Comparison of ENCODE assay signal across 2 cellular contexts in the genomic region with DNA sequence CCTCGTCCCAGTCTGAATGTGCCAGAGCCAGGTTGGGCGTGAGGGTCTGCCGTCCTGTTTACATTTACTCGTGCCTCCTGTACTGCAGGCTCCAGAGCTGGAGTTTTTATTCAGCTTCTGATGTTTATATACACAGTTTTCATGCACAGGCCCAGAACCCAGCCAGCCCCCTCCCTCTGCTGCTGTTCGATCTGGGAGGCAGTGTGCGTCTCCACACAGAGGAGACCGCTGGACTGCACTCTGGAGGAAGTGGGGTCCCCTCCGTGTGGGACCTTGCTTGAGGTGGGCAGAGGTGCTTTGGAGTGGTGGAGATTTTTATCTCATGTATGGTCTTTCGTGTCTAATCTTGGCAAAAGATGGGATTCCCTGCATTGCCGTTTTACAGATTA.
TF ChIP-seq lines count a peak whose summit lies in the region.

No MANE protein-coding gene starts in this region.

TF ChIP-seq in WTC11, 78 proteins besides CTCF, POLR2A, EP300 and RAD21 (continued from another document and continues in another):
- TF ChIP-seq, protein P1, sequence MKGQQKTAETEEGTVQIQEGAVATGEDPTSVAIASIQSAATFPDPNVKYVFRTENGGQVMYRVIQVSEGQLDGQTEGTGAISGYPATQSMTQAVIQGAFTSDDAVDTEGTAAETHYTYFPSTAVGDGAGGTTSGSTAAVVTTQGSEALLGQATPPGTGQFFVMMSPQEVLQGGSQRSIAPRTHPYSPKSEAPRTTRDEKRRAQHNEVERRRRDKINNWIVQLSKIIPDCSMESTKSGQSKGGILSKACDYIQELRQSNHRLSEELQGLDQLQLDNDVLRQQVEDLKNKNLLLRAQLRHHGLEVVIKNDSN (CRISPR knock-in tag; IDR thresholded peaks at IDR 0.05), result no peak
- TF ChIP-seq ELF4 (CRISPR knock-in tag; IDR thresholded peaks at IDR 0.05; ENCODE audit: low read depth) (no peak), NFYB (CRISPR knock-in tag; conservative IDR thresholded peaks at IDR 0.05; ENCODE audit: low read depth) (no peak), TCF7 (CRISPR knock-in tag; IDR thresholded peaks at IDR 0.05; ENCODE audit: low read depth) (no peak)
- TF ChIP-seq, protein P2, sequence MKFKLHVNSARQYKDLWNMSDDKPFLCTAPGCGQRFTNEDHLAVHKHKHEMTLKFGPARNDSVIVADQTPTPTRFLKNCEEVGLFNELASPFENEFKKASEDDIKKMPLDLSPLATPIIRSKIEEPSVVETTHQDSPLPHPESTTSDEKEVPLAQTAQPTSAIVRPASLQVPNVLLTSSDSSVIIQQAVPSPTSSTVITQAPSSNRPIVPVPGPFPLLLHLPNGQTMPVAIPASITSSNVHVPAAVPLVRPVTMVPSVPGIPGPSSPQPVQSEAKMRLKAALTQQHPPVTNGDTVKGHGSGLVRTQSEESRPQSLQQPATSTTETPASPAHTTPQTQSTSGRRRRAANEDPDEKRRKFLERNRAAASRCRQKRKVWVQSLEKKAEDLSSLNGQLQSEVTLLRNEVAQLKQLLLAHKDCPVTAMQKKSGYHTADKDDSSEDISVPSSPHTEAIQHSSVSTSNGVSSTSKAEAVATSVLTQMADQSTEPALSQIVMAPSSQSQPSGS (CRISPR knock-in tag; IDR thresholded peaks at IDR 0.05; ENCODE audit: borderline replicate concordance, low read depth), result no peak
- TF ChIP-seq, protein P3, sequence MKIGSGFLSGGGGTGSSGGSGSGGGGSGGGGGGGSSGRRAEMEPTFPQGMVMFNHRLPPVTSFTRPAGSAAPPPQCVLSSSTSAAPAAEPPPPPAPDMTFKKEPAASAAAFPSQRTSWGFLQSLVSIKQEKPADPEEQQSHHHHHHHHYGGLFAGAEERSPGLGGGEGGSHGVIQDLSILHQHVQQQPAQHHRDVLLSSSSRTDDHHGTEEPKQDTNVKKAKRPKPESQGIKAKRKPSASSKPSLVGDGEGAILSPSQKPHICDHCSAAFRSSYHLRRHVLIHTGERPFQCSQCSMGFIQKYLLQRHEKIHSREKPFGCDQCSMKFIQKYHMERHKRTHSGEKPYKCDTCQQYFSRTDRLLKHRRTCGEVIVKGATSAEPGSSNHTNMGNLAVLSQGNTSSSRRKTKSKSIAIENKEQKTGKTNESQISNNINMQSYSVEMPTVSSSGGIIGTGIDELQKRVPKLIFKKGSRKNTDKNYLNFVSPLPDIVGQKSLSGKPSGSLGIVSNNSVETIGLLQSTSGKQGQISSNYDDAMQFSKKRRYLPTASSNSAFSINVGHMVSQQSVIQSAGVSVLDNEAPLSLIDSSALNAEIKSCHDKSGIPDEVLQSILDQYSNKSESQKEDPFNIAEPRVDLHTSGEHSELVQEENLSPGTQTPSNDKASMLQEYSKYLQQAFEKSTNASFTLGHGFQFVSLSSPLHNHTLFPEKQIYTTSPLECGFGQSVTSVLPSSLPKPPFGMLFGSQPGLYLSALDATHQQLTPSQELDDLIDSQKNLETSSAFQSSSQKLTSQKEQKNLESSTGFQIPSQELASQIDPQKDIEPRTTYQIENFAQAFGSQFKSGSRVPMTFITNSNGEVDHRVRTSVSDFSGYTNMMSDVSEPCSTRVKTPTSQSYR (CRISPR knock-in tag; IDR thresholded peaks at IDR 0.05), result no peak
- TF ChIP-seq, protein P4, sequence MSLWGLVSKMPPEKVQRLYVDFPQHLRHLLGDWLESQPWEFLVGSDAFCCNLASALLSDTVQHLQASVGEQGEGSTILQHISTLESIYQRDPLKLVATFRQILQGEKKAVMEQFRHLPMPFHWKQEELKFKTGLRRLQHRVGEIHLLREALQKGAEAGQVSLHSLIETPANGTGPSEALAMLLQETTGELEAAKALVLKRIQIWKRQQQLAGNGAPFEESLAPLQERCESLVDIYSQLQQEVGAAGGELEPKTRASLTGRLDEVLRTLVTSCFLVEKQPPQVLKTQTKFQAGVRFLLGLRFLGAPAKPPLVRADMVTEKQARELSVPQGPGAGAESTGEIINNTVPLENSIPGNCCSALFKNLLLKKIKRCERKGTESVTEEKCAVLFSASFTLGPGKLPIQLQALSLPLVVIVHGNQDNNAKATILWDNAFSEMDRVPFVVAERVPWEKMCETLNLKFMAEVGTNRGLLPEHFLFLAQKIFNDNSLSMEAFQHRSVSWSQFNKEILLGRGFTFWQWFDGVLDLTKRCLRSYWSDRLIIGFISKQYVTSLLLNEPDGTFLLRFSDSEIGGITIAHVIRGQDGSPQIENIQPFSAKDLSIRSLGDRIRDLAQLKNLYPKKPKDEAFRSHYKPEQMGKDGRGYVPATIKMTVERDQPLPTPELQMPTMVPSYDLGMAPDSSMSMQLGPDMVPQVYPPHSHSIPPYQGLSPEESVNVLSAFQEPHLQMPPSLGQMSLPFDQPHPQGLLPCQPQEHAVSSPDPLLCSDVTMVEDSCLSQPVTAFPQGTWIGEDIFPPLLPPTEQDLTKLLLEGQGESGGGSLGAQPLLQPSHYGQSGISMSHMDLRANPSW (CRISPR knock-in tag; conservative IDR thresholded peaks at IDR 0.05; ENCODE audit: low read depth), result no peak
- TF ChIP-seq, protein P5, sequence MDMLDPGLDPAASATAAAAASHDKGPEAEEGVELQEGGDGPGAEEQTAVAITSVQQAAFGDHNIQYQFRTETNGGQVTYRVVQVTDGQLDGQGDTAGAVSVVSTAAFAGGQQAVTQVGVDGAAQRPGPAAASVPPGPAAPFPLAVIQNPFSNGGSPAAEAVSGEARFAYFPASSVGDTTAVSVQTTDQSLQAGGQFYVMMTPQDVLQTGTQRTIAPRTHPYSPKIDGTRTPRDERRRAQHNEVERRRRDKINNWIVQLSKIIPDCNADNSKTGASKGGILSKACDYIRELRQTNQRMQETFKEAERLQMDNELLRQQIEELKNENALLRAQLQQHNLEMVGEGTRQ (CRISPR knock-in tag; IDR thresholded peaks at IDR 0.05), result no peak

TF ChIP-seq in HEK293T, 16 proteins besides CTCF, POLR2A, EP300 and RAD21 (continued from another document):
- TF ChIP-seq BHLHE40 (IDR thresholded peaks at IDR 0.05; ENCODE audit: borderline replicate concordance) (no peak), FOXA1 (IDR thresholded peaks at IDR 0.05) (no peak), NFRKB (IDR thresholded peaks at IDR 0.05) (no peak), ARNT (IDR thresholded peaks at IDR 0.05) (no peak)
- TF ChIP-seq, protein P6, sequence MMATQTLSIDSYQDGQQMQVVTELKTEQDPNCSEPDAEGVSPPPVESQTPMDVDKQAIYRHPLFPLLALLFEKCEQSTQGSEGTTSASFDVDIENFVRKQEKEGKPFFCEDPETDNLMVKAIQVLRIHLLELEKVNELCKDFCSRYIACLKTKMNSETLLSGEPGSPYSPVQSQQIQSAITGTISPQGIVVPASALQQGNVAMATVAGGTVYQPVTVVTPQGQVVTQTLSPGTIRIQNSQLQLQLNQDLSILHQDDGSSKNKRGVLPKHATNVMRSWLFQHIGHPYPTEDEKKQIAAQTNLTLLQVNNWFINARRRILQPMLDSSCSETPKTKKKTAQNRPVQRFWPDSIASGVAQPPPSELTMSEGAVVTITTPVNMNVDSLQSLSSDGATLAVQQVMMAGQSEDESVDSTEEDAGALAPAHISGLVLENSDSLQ (IDR thresholded peaks at IDR 0.05), result no peak
TF ChIP-seq in HEK293T: peak in this region for 0.
